In genomic region chr6:106186714-106187113, GRCh38 we compare ENCODE assay signal across 17 cellular contexts.
DNase-seq lines count a peak whose midpoint lies in the region; ATAC-seq lines count a peak whose summit lies in the region.
"Had no signal": no experiment of that assay in that cellular context is flagged by ENCODE, and none has a peak within 500 bp of the region (broad histone marks: within the 10 kb centered on the region; RNA-seq: fewer than 3 reads in every experiment).

No MANE protein-coding gene starts in this region.

- H3K36me3 Mint-ChIP-seq in stimulated activated naive CD8-positive, alpha-beta T cell treated with anti-CD3 and anti-CD28 coated beads, Interleukin-15, Interleukin-2, amounts not matched to agents 100 ng/mL and 50 ng/mL, for 24 hours (ENCODE audit: low read depth): peaks cover 31% of the 10 kb centered on the region
- H3K36me3 Mint-ChIP-seq in activated T-helper 2 cell treated with anti-CD3 and anti-CD28 coated beads, Interferon-gamma antibody, Interleukin-2, Interleukin-4, amounts not matched to agents 10 μg/mL and 5 μg/mL and 100 μg/mL, durations not matched to agents 14 hours and 24 hours and 36 hours (ENCODE audit: low read depth): peaks cover 41% of the 10 kb centered on the region

- ATAC-seq in activated CD4-positive, CD25-positive, alpha-beta regulatory T cell treated with anti-CD3 and anti-CD28 coated beads, Interleukin-2, amount 50 U/mL, for 24 hours: peak; percentile 36 to 46
- ATAC-seq in stimulated activated naive CD8-positive, alpha-beta T cell treated with anti-CD3 and anti-CD28 coated beads, Interleukin-15, Interleukin-2, amounts not matched to agents 100 U/mL and 50 U/mL, for 24 hours: no peak
- ATAC-seq: left lobe of liver, right lobe of liver had no signal

- H3K27me3 Mint-ChIP-seq in stimulated activated naive CD8-positive, alpha-beta T cell treated with anti-CD3 and anti-CD28 coated beads, Interleukin-15, Interleukin-2, amounts not matched to agents 100 ng/mL and 50 ng/mL, for 24 hours: no peaks in the 10 kb centered on the region
- no peaks in the 10 kb centered on the region for H3K27me3 Mint-ChIP-seq in activated T-helper 2 cell treated with anti-CD3 and anti-CD28 coated beads, Interferon-gamma antibody, Interleukin-2, Interleukin-4, amounts not matched to agents 10 μg/mL and 5 μg/mL and 100 μg/mL, durations not matched to agents 14 hours and 24 hours and 36 hours (ENCODE audit: low read depth)
- H3K27me3 Mint-ChIP-seq: progenitor cell of endocrine pancreas had no signal

- no peak for DNase-seq in activated CD4-positive, CD25-positive, alpha-beta regulatory T cell (lab: John Stamatoyannopoulos, UW)
- no peak for DNase-seq in stimulated activated naive CD8-positive, alpha-beta T cell treated with anti-CD3 and anti-CD28 coated beads, Interleukin-15, Interleukin-2, amounts not matched to agents 100 U/mL and 50 U/mL, for 24 hours
- no peak for DNase-seq in activated T-helper 2 cell treated with anti-CD3 and anti-CD28 coated beads, Interferon-gamma antibody, Interleukin-2, Interleukin-4, amounts not matched to agents 10 μg/mL and 5 μg/mL and 100 μg/mL, durations not matched to agents 14 hours and 24 hours and 36 hours (ENCODE audit: low spot score)
- DNase-seq in DMS79 treated with DMSO at 0.1 percent for 48 hours (lab: John Stamatoyannopoulos, UW): no peak
- no peak for DNase-seq in head of caudate nucleus
- DNase-seq in foreskin melanocyte: no peak
- DNase-seq: activated CD4-positive, alpha-beta T cell treated with anti-CD3 and anti-CD28 coated beads for 4 hours; central memory CD4-positive, alpha-beta T cell; mesenchymal stem cell; right lobe of liver; stimulated activated CD4-positive, alpha-beta T cell treated with anti-CD3 and anti-CD28 coated beads, Interleukin-4, amount 100 ng/mL, for 24 hours; stimulated activated naive CD4-positive, alpha-beta T cell; uterus had no signal

- no peaks in the 10 kb centered on the region for H3K9me3 Mint-ChIP-seq in stimulated activated naive CD8-positive, alpha-beta T cell treated with anti-CD3 and anti-CD28 coated beads, Interleukin-15, Interleukin-2, amounts not matched to agents 100 ng/mL and 50 ng/mL, for 24 hours
- H3K9me3 Mint-ChIP-seq in activated T-helper 2 cell treated with anti-CD3 and anti-CD28 coated beads, Interferon-gamma antibody, Interleukin-2, Interleukin-4, amounts not matched to agents 10 μg/mL and 5 μg/mL and 100 μg/mL, durations not matched to agents 14 hours and 24 hours and 36 hours: no peaks in the 10 kb centered on the region

- peak overlapping the region; percentile 88 for H3K27ac Mint-ChIP-seq in stimulated activated naive CD8-positive, alpha-beta T cell treated with anti-CD3 and anti-CD28 coated beads, Interleukin-15, Interleukin-2, amounts not matched to agents 100 ng/mL and 50 ng/mL, for 24 hours
- H3K27ac Mint-ChIP-seq in activated T-helper 2 cell treated with anti-CD3 and anti-CD28 coated beads, Interferon-gamma antibody, Interleukin-2, Interleukin-4, amounts not matched to agents 10 μg/mL and 5 μg/mL and 100 μg/mL, durations not matched to agents 14 hours and 24 hours and 36 hours: peak overlapping the region; percentile 86

- peak overlapping the region; percentile 15 for H3K4me3 Mint-ChIP-seq in stimulated activated naive CD8-positive, alpha-beta T cell treated with anti-CD3 and anti-CD28 coated beads, Interleukin-15, Interleukin-2, amounts not matched to agents 100 ng/mL and 50 ng/mL, for 24 hours
- H3K4me3 Mint-ChIP-seq in activated T-helper 2 cell treated with anti-CD3 and anti-CD28 coated beads, Interferon-gamma antibody, Interleukin-2, Interleukin-4, amounts not matched to agents 10 μg/mL and 5 μg/mL and 100 μg/mL, durations not matched to agents 14 hours and 24 hours and 36 hours (ENCODE audit: low read depth): peak overlapping the region; percentile 46

- intact Hi-C loops in activated T-helper 2 cell treated with anti-CD3 and anti-CD28 coated beads, Interferon-gamma antibody, Interleukin-2, Interleukin-4, amounts not matched to agents 10 μg/mL and 5 μg/mL and 100 μg/mL, durations not matched to agents 14 hours and 24 hours and 36 hours (cut with micrococcal nuclease): loop anchor here (1.0 to 10.0 kb wide), 11 partner anchors 22 to 702 kb away; no protein-coding TSS in a partner anchor
- intact Hi-C loops in head of caudate nucleus (cut with DNase I): no loop called here

- H3K4me1 Mint-ChIP-seq in stimulated activated naive CD8-positive, alpha-beta T cell treated with anti-CD3 and anti-CD28 coated beads, Interleukin-15, Interleukin-2, amounts not matched to agents 100 ng/mL and 50 ng/mL, for 24 hours (ENCODE audit: low read depth): peaks cover 76% of the 10 kb centered on the region
- H3K4me1 Mint-ChIP-seq in activated T-helper 2 cell treated with anti-CD3 and anti-CD28 coated beads, Interferon-gamma antibody, Interleukin-2, Interleukin-4, amounts not matched to agents 10 μg/mL and 5 μg/mL and 100 μg/mL, durations not matched to agents 14 hours and 24 hours and 36 hours (ENCODE audit: low read depth): peaks cover 74% of the 10 kb centered on the region
